Comparison of ENCODE assay signal across 1 cellular context in genomic region chr5:126677101-126677500, GRCh38.
TF ChIP-seq lines count a peak whose summit lies in the region.

No MANE protein-coding gene starts in this region.

TF ChIP-seq in GM12878, 131 proteins besides CTCF, POLR2A, EP300 and RAD21 (continued from another document):
- TF ChIP-seq CUX1 (IDR thresholded peaks at IDR 0.05; ENCODE audit: insufficient replicate concordance, low read depth, low read length) (no peak), MEF2A (IDR thresholded peaks at IDR 0.05; ENCODE audit: insufficient read depth, low read depth, low read length) (no peak), ZBED1 (IDR thresholded peaks at IDR 0.05; ENCODE audit: borderline replicate concordance) (no peak), GABPA (IDR thresholded peaks at IDR 0.05; ENCODE audit: low read depth) (no peak), BACH1 (IDR thresholded peaks at IDR 0.05; ENCODE audit: borderline replicate concordance) (no peak), NFYA (IDR thresholded peaks at IDR 0.05; ENCODE audit: borderline replicate concordance, low read depth, low read length) (no peak), SMARCA5 (IDR thresholded peaks at IDR 0.05) (no peak), RELA (IDR thresholded peaks at IDR 0.05; ENCODE audit: borderline replicate concordance, partially characterized antibody) (no peak), SRF (IDR thresholded peaks at IDR 0.05; ENCODE audit: low read depth in 2 of 2, low read length in 2 of 2) (no peak), SP1 (IDR thresholded peaks at IDR 0.05; ENCODE audit: low read depth, low read length) (no peak), RFX5 (IDR thresholded peaks at IDR 0.05; ENCODE audit: low read depth, low read length) (no peak)
- TF ChIP-seq, protein P1, sequence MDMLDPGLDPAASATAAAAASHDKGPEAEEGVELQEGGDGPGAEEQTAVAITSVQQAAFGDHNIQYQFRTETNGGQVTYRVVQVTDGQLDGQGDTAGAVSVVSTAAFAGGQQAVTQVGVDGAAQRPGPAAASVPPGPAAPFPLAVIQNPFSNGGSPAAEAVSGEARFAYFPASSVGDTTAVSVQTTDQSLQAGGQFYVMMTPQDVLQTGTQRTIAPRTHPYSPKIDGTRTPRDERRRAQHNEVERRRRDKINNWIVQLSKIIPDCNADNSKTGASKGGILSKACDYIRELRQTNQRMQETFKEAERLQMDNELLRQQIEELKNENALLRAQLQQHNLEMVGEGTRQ (IDR thresholded peaks at IDR 0.05; ENCODE audit: borderline replicate concordance, low read depth, low read length): no peak
- TF ChIP-seq, protein P2, sequence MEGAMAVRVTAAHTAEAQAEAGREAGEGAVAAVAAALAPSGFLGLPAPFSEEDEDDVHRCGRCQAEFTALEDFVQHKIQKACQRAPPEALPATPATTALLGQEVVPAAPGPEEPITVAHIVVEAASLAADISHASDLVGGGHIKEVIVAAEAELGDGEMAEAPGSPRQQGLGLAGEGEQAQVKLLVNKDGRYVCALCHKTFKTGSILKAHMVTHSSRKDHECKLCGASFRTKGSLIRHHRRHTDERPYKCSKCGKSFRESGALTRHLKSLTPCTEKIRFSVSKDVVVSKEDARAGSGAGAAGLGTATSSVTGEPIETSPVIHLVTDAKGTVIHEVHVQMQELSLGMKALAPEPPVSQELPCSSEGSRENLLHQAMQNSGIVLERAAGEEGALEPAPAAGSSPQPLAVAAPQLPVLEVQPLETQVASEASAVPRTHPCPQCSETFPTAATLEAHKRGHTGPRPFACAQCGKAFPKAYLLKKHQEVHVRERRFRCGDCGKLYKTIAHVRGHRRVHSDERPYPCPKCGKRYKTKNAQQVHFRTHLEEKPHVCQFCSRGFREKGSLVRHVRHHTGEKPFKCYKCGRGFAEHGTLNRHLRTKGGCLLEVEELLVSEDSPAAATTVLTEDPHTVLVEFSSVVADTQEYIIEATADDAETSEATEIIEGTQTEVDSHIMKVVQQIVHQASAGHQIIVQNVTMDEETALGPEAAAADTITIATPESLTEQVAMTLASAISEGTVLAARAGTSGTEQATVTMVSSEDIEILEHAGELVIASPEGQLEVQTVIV (IDR thresholded peaks at IDR 0.05; ENCODE audit: borderline replicate concordance, partially characterized antibody): no peak
